In the genomic region with DNA sequence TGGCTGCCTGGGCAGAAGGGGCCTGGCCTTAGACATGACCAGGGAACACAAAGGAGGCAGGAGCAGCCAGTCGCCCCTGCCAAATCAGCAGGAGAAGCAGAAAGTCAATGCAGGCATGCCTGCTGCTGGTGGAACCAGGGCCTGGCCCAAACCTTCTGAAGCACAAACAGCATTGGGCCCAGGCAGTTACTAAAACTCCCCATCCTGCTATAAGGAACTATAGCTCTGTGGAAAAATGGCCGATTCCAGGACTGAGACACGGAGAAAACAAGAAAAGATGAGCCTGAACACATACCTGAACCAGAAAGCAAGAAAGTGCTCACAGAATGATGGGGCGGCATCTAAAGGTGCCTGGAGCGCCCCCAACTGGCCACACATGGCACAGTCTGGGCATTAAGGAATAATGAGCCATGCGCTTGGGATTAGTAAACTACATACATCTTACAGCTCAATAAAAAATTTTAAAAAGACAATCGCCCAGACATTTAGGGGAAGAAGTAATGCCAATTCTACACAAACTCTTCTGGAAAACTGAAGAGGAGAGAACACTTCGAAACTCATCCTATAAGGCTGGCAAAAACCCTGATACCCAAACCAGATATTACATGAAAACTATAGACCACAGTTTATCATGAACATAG, we compare ENCODE assay signal across 7 cellular contexts. TPM values are rescaled to one million over a fixed set of nuclear protein-coding genes. Genes with fewer than 3 reads are reported as not detected.
DNase-seq lines count a peak whose midpoint lies in the region; TF ChIP-seq lines count a peak whose summit lies in the region.
"Not testable (repeated sequence)": the region's sequence is repeated elsewhere in the genome, so short reads cannot be mapped to it uniquely, and the experiment has no call there.

No MANE protein-coding gene starts in this region.

- H3K36me3 Mint-ChIP-seq in chondrocyte (ENCODE audit: low read depth); osteocyte (ENCODE audit: unreplicated experiment): not testable (repeated sequence)

- H3K27me3 Mint-ChIP-seq in chondrocyte (ENCODE audit: low read depth); osteocyte (ENCODE audit: unreplicated experiment): not testable (repeated sequence)

- H3K27ac Mint-ChIP-seq in chondrocyte (ENCODE audit: unreplicated experiment); osteocyte (ENCODE audit: unreplicated experiment): not testable (repeated sequence)

- H3K4me1 Mint-ChIP-seq in chondrocyte (ENCODE audit: low read depth) (peaks cover 34% of the 10 kb centered on the region), osteocyte (ENCODE audit: unreplicated experiment) (peaks cover 33% of the 10 kb centered on the region)

- not testable (repeated sequence) for H3K9me3 Mint-ChIP-seq in chondrocyte (ENCODE audit: low read depth); osteocyte (ENCODE audit: unreplicated experiment)

- peak; percentile 16 for DNase-seq in EH (ENCODE audit: low read depth)
- DNase-seq in Kasumi-1 (lab: John Stamatoyannopoulos, UW), result peak; percentile 33 to 50
- DNase-seq in SK-N-DZ (ENCODE audit: low spot score), result peak; percentile 9
- peak; percentile 49 for DNase-seq in activated T-cell treated with anti-CD3 and anti-CD28 coated beads, Interleukin-2, amount 50 U/mL, for 1 hour
- DNase-seq in chondrocyte (ENCODE audit: low spot score); osteocyte (ENCODE audit: extremely low spot score, unreplicated experiment): not testable (repeated sequence)
- peak; percentile 44 for DNase-seq in islet precursor cell

- H3K4me3 Mint-ChIP-seq in chondrocyte (ENCODE audit: unreplicated experiment) (peak overlapping the region; percentile 22), osteocyte (ENCODE audit: unreplicated experiment) (peak overlapping the region; percentile 87)

- TF ChIP-seq CTCF in chondrocyte (IDR thresholded peaks at IDR 0.05) (peak; percentile 81), osteocyte (IDR thresholded peaks at IDR 0.05) (peak; percentile 63)

RNA-seq across cellular contexts. Expression of gene DGCR6L, which starts 2.3 kb away (rescaled TPM):
- 52.4 and 68.6 TPM in 2 replicates for polyA plus RNA-seq in SK-N-DZ (2014; cell fraction: cytosol; rRNA removed)
- polyA plus RNA-seq in SK-N-DZ (2014; cell fraction: nucleus; rRNA removed), result 65.0 and 66.5 TPM in 2 replicates
- 45.7 to 52.6 TPM (median 47.2 TPM) in 3 replicates for total RNA-seq in chondrocyte
- total RNA-seq in osteocyte, result 55.0 and 59.4 TPM in 2 replicates

RNA-seq across cellular contexts. Expression of gene RTN4R, which starts 49.4 kb away (rescaled TPM):
- 10.6 and 16.7 TPM in 2 replicates for polyA plus RNA-seq in SK-N-DZ (2014; cell fraction: cytosol; rRNA removed)
- 8.3 and 9.4 TPM in 2 replicates for polyA plus RNA-seq in SK-N-DZ (2014; cell fraction: nucleus; rRNA removed)
- total RNA-seq in chondrocyte (0.75 to 5.5 TPM (median 5.5 TPM) in 3 replicates), osteocyte (1.5 and 2.1 TPM in 2 replicates)
